Comparison of ENCODE assay signal across 39 cellular contexts in genomic region chr7:122198581-122198980, GRCh38.
"Had no signal": no experiment of that assay in that cellular context is flagged by ENCODE, and none has a peak within 500 bp of the region (broad histone marks: within the 10 kb centered on the region; RNA-seq: fewer than 3 reads in every experiment).

No MANE protein-coding gene starts in this region.

- DNase-seq: activated CD4-positive, alpha-beta memory T cell treated with anti-CD3 and anti-CD28 coated beads, Interleukin-2, amount 10 ng/mL, durations not matched to agents 7 days and 5 days; activated CD4-positive, alpha-beta T cell treated with anti-CD3 and anti-CD28 coated beads for 1 hour; activated CD4-positive, alpha-beta T cell treated with anti-CD3 and anti-CD28 coated beads for 36 hours; activated CD4-positive, alpha-beta T cell treated with anti-CD3 and anti-CD28 coated beads for 48 hours; activated CD4-positive, alpha-beta T cell treated with anti-CD3 and anti-CD28 coated beads, Interleukin-2, amount 10 ng/mL, durations not matched to agents 7 days and 5 days; activated CD4-positive, alpha-beta T cell treated with anti-CD3 and anti-CD28 coated beads, Interleukin-2, amount 50 U/mL, for 48 hours; activated CD4-positive, CD25-positive, alpha-beta regulatory T cell; activated CD8-positive, alpha-beta memory T cell treated with anti-CD3 and anti-CD28 coated beads for 24 hours; activated CD8-positive, alpha-beta memory T cell treated with anti-CD3 and anti-CD28 coated beads, Interleukin-2, amount 10 ng/mL, durations not matched to agents 7 days and 5 days; activated CD8-positive, alpha-beta memory T cell treated with anti-CD3 and anti-CD28 coated beads, Interleukin-2, amount 50 U/mL, for 48 hours; activated CD8-positive, alpha-beta T cell treated with anti-CD3 and anti-CD28 coated beads, Interleukin-2, amount 10 ng/mL, durations not matched to agents 7 days and 5 days; activated effector memory CD4-positive, alpha-beta T cell treated with Interleukin-2 at 50 U/mL for 16 hours; activated gamma-delta T cell; activated naive CD4-positive, alpha-beta T cell treated with anti-CD3 and anti-CD28 coated beads, Interleukin-2, amount 10 ng/mL, durations not matched to agents 7 days and 5 days; activated naive CD4-positive, alpha-beta T cell treated with Interleukin-2 at 50 U/mL for 16 hours; activated naive CD8-positive, alpha-beta T cell treated with anti-CD3 and anti-CD28 coated beads, Interleukin-2, amount 10 ng/mL, durations not matched to agents 7 days and 5 days; activated naive CD8-positive, alpha-beta T cell treated with anti-CD3 and anti-CD28 coated beads, Interleukin-2, amount 50 U/mL, for 24 hours; activated T-cell treated with anti-CD3 and anti-CD28 coated beads, Interleukin-2, amount 50 U/mL, for 24 hours; activated T-cell treated with anti-CD3 and anti-CD28 coated beads, Interleukin-2, amount 50 U/mL, for 48 hours; amygdala; anterior cingulate cortex; caudate nucleus; cerebellar nuclear complex; T-helper 1 cell; T-helper 2 cell; T-helper 9 cell had no signal

- H3K36me3 ChIP-seq: ascending aorta, cardiac muscle cell had no signal

- H3K4me3 Mint-ChIP-seq: activated CD4-positive, alpha-beta memory T cell treated with anti-CD3 and anti-CD28 coated beads, Interleukin-2, amount 10 ng/mL, durations not matched to agents 7 days and 5 days; activated CD4-positive, alpha-beta T cell treated with anti-CD3 and anti-CD28 coated beads for 36 hours; activated CD4-positive, alpha-beta T cell treated with anti-CD3 and anti-CD28 coated beads, Interleukin-2, amount 10 ng/mL, durations not matched to agents 7 days and 5 days; activated CD8-positive, alpha-beta memory T cell treated with anti-CD3 and anti-CD28 coated beads, Interleukin-2, amount 10 ng/mL, durations not matched to agents 7 days and 5 days; activated CD8-positive, alpha-beta T cell treated with anti-CD3 and anti-CD28 coated beads, Interleukin-2, amount 10 ng/mL, durations not matched to agents 7 days and 5 days; activated naive CD4-positive, alpha-beta T cell treated with anti-CD3 and anti-CD28 coated beads, Interleukin-2, amount 10 ng/mL, durations not matched to agents 7 days and 5 days; activated naive CD4-positive, alpha-beta T cell treated with anti-CD3 and anti-CD28 coated beads, Interleukin-2, amount 50 U/mL, for 24 hours; activated naive CD8-positive, alpha-beta T cell; activated naive CD8-positive, alpha-beta T cell treated with anti-CD3 and anti-CD28 coated beads, Interleukin-2, amount 10 ng/mL, durations not matched to agents 7 days and 5 days; activated naive CD8-positive, alpha-beta T cell treated with anti-CD3 and anti-CD28 coated beads, Interleukin-2, amount 50 U/mL, for 24 hours; activated T-cell treated with anti-CD3 and anti-CD28 coated beads, Interleukin-2, amount 50 U/mL, for 24 hours; brain; central memory CD8-positive, alpha-beta T cell; T-helper 1 cell treated with Interleukin-12 subunit alpha and Interleukin-12 subunit beta and Interleukin-4 antibody, amounts not matched to agents 30 μg/mL and 1 μg/mL, for 36 hours; T-helper 2 cell treated with Interferon-gamma antibody and Interleukin-4, amounts not matched to agents 5 μg/mL and 100 μg/mL, for 36 hours had no signal

- FAIRE-seq: bronchial epithelial cell, TTC549 had no signal

- H3K36me3 Mint-ChIP-seq: activated CD8-positive, alpha-beta memory T cell treated with anti-CD3 and anti-CD28 coated beads, Interleukin-2, amount 10 ng/mL, durations not matched to agents 7 days and 5 days; activated naive CD4-positive, alpha-beta T cell treated with anti-CD3 and anti-CD28 coated beads, Interleukin-2, amount 10 ng/mL, durations not matched to agents 7 days and 5 days; activated naive CD4-positive, alpha-beta T cell treated with anti-CD3 and anti-CD28 coated beads, Interleukin-2, amount 50 U/mL, for 24 hours; activated naive CD8-positive, alpha-beta T cell; activated naive CD8-positive, alpha-beta T cell treated with anti-CD3 and anti-CD28 coated beads, Interleukin-2, amount 10 ng/mL, durations not matched to agents 7 days and 5 days; brain had no signal

- H3K4me3 ChIP-seq: ascending aorta, cardiac muscle cell had no signal

- H3K9me3 ChIP-seq: ascending aorta had no signal

- H3K27ac Mint-ChIP-seq: activated CD4-positive, alpha-beta memory T cell treated with anti-CD3 and anti-CD28 coated beads, Interleukin-2, amount 10 ng/mL, durations not matched to agents 7 days and 5 days; activated CD4-positive, alpha-beta T cell treated with anti-CD3 and anti-CD28 coated beads for 36 hours; activated CD4-positive, alpha-beta T cell treated with anti-CD3 and anti-CD28 coated beads, Interleukin-2, amount 10 ng/mL, durations not matched to agents 7 days and 5 days; activated CD8-positive, alpha-beta memory T cell treated with anti-CD3 and anti-CD28 coated beads, Interleukin-2, amount 10 ng/mL, durations not matched to agents 7 days and 5 days; activated CD8-positive, alpha-beta T cell treated with anti-CD3 and anti-CD28 coated beads, Interleukin-2, amount 10 ng/mL, durations not matched to agents 7 days and 5 days; activated naive CD4-positive, alpha-beta T cell treated with anti-CD3 and anti-CD28 coated beads, Interleukin-2, amount 10 ng/mL, durations not matched to agents 7 days and 5 days; activated naive CD4-positive, alpha-beta T cell treated with anti-CD3 and anti-CD28 coated beads, Interleukin-2, amount 50 U/mL, for 24 hours; activated naive CD8-positive, alpha-beta T cell; activated naive CD8-positive, alpha-beta T cell treated with anti-CD3 and anti-CD28 coated beads, Interleukin-2, amount 10 ng/mL, durations not matched to agents 7 days and 5 days; activated naive CD8-positive, alpha-beta T cell treated with anti-CD3 and anti-CD28 coated beads, Interleukin-2, amount 50 U/mL, for 24 hours; activated T-cell treated with anti-CD3 and anti-CD28 coated beads, Interleukin-2, amount 50 U/mL, for 24 hours; activated T-helper 2 cell treated with anti-CD3 and anti-CD28 coated beads, Interferon-gamma antibody, Interleukin-2, Interleukin-4, amounts not matched to agents 10 μg/mL and 5 μg/mL and 100 μg/mL, durations not matched to agents 14 hours and 24 hours and 36 hours; brain; T-helper 1 cell treated with Interleukin-12 subunit alpha and Interleukin-12 subunit beta and Interleukin-4 antibody, amounts not matched to agents 30 μg/mL and 1 μg/mL, for 36 hours; T-helper 2 cell treated with Interferon-gamma antibody and Interleukin-4, amounts not matched to agents 5 μg/mL and 100 μg/mL, for 36 hours had no signal

- H3K4me1 Mint-ChIP-seq: activated CD4-positive, alpha-beta memory T cell treated with anti-CD3 and anti-CD28 coated beads, Interleukin-2, amount 10 ng/mL, durations not matched to agents 7 days and 5 days; activated CD4-positive, alpha-beta T cell treated with anti-CD3 and anti-CD28 coated beads for 36 hours; activated CD4-positive, alpha-beta T cell treated with anti-CD3 and anti-CD28 coated beads, Interleukin-2, amount 10 ng/mL, durations not matched to agents 7 days and 5 days; activated CD8-positive, alpha-beta memory T cell treated with anti-CD3 and anti-CD28 coated beads, Interleukin-2, amount 10 ng/mL, durations not matched to agents 7 days and 5 days; activated naive CD4-positive, alpha-beta T cell treated with anti-CD3 and anti-CD28 coated beads, Interleukin-2, amount 10 ng/mL, durations not matched to agents 7 days and 5 days; activated naive CD4-positive, alpha-beta T cell treated with anti-CD3 and anti-CD28 coated beads, Interleukin-2, amount 50 U/mL, for 24 hours; activated naive CD8-positive, alpha-beta T cell treated with anti-CD3 and anti-CD28 coated beads, Interleukin-2, amount 10 ng/mL, durations not matched to agents 7 days and 5 days; activated naive CD8-positive, alpha-beta T cell treated with anti-CD3 and anti-CD28 coated beads, Interleukin-2, amount 50 U/mL, for 24 hours; brain; central memory CD8-positive, alpha-beta T cell had no signal

- H3K27me3 Mint-ChIP-seq: activated CD4-positive, alpha-beta memory T cell treated with anti-CD3 and anti-CD28 coated beads, Interleukin-2, amount 10 ng/mL, durations not matched to agents 7 days and 5 days; activated CD4-positive, alpha-beta T cell treated with anti-CD3 and anti-CD28 coated beads for 36 hours; activated CD4-positive, alpha-beta T cell treated with anti-CD3 and anti-CD28 coated beads, Interleukin-2, amount 10 ng/mL, durations not matched to agents 7 days and 5 days; activated CD8-positive, alpha-beta memory T cell treated with anti-CD3 and anti-CD28 coated beads, Interleukin-2, amount 10 ng/mL, durations not matched to agents 7 days and 5 days; activated naive CD4-positive, alpha-beta T cell treated with anti-CD3 and anti-CD28 coated beads, Interleukin-2, amount 10 ng/mL, durations not matched to agents 7 days and 5 days; activated naive CD4-positive, alpha-beta T cell treated with anti-CD3 and anti-CD28 coated beads, Interleukin-2, amount 50 U/mL, for 24 hours; activated naive CD8-positive, alpha-beta T cell treated with anti-CD3 and anti-CD28 coated beads, Interleukin-2, amount 10 ng/mL, durations not matched to agents 7 days and 5 days; activated naive CD8-positive, alpha-beta T cell treated with anti-CD3 and anti-CD28 coated beads, Interleukin-2, amount 50 U/mL, for 24 hours; activated T-cell treated with anti-CD3 and anti-CD28 coated beads, Interleukin-2, amount 50 U/mL, for 24 hours; brain; central memory CD8-positive, alpha-beta T cell had no signal

- H3K27ac ChIP-seq: ascending aorta, cardiac muscle cell, VCaP had no signal

- ATAC-seq: activated CD4-positive, alpha-beta T cell treated with anti-CD3 and anti-CD28 coated beads for 36 hours; activated CD4-positive, CD25-positive, alpha-beta regulatory T cell treated with anti-CD3 and anti-CD28 coated beads, Interleukin-2, amount 50 U/mL, for 24 hours; activated CD8-positive, alpha-beta memory T cell treated with anti-CD3 and anti-CD28 coated beads, Interleukin-2, amount 10 ng/mL, durations not matched to agents 7 days and 5 days; activated CD8-positive, alpha-beta T cell treated with anti-CD3 and anti-CD28 coated beads, Interleukin-2, amount 10 ng/mL, durations not matched to agents 7 days and 5 days; activated naive CD8-positive, alpha-beta T cell treated with anti-CD3 and anti-CD28 coated beads, Interleukin-2, amount 50 U/mL, for 24 hours had no signal

- H3K4me1 ChIP-seq: ascending aorta had no signal

- H3K27me3 ChIP-seq: ascending aorta, cardiac muscle cell had no signal

- H3K9me3 Mint-ChIP-seq: activated CD4-positive, alpha-beta memory T cell treated with anti-CD3 and anti-CD28 coated beads, Interleukin-2, amount 10 ng/mL, durations not matched to agents 7 days and 5 days; activated CD4-positive, alpha-beta T cell treated with anti-CD3 and anti-CD28 coated beads, Interleukin-2, amount 10 ng/mL, durations not matched to agents 7 days and 5 days; activated naive CD4-positive, alpha-beta T cell treated with anti-CD3 and anti-CD28 coated beads, Interleukin-2, amount 10 ng/mL, durations not matched to agents 7 days and 5 days; activated naive CD4-positive, alpha-beta T cell treated with anti-CD3 and anti-CD28 coated beads, Interleukin-2, amount 50 U/mL, for 24 hours; activated naive CD8-positive, alpha-beta T cell treated with anti-CD3 and anti-CD28 coated beads, Interleukin-2, amount 10 ng/mL, durations not matched to agents 7 days and 5 days; activated naive CD8-positive, alpha-beta T cell treated with anti-CD3 and anti-CD28 coated beads, Interleukin-2, amount 50 U/mL, for 24 hours; activated T-cell treated with anti-CD3 and anti-CD28 coated beads, Interleukin-2, amount 50 U/mL, for 24 hours; activated T-helper 2 cell treated with anti-CD3 and anti-CD28 coated beads, Interferon-gamma antibody, Interleukin-2, Interleukin-4, amounts not matched to agents 10 μg/mL and 5 μg/mL and 100 μg/mL, durations not matched to agents 14 hours and 24 hours and 36 hours; T-helper 1 cell treated with Interleukin-12 subunit alpha and Interleukin-12 subunit beta and Interleukin-4 antibody, amounts not matched to agents 30 μg/mL and 1 μg/mL, for 36 hours; T-helper 2 cell treated with Interferon-gamma antibody and Interleukin-4, amounts not matched to agents 5 μg/mL and 100 μg/mL, for 36 hours had no signal
